ENCODE assay signal across 17 cellular contexts in genomic region chr3:46984591-46985459, GRCh38. TPM values are rescaled to one million over a fixed set of nuclear protein-coding genes. Genes with fewer than 3 reads are reported as not detected.
DNase-seq lines count a peak whose midpoint lies in the region; ATAC-seq lines count a peak whose summit lies in the region.
"Had no signal": no experiment of that assay in that cellular context is flagged by ENCODE, and none has a peak within 500 bp of the region (broad histone marks: within the 10 kb centered on the region; RNA-seq: fewer than 3 reads in every experiment).

No MANE protein-coding gene starts in this region.

- ATAC-seq in HG03354 (IDR thresholded peaks at IDR 0.05; ENCODE audit: poor library complexity, severe bottlenecking, unreplicated experiment) (no peak), GM19463 (IDR thresholded peaks at IDR 0.05; ENCODE audit: unreplicated experiment) (no peak)
- ATAC-seq: heart left ventricle had no signal

- no peaks in the 10 kb centered on the region for H3K27me3 Mint-ChIP-seq in activated T-cell treated with anti-CD3 and anti-CD28 coated beads, Interleukin-2, amount 50 U/mL, for 24 hours
- H3K27me3 Mint-ChIP-seq in IgD-negative memory B cell: no peaks in the 10 kb centered on the region
- H3K27me3 Mint-ChIP-seq: stimulated activated naive CD8-positive, alpha-beta T cell treated with anti-CD3 and anti-CD28 coated beads, Interleukin-15, Interleukin-2, amounts not matched to agents 100 ng/mL and 50 ng/mL, for 24 hours had no signal

- H3K9me3 Mint-ChIP-seq in activated T-cell treated with anti-CD3 and anti-CD28 coated beads, Interleukin-2, amount 50 U/mL, for 24 hours: no peaks in the 10 kb centered on the region
- H3K9me3 Mint-ChIP-seq in IgD-negative memory B cell: no peaks in the 10 kb centered on the region
- H3K9me3 Mint-ChIP-seq: brain; stimulated activated naive CD8-positive, alpha-beta T cell treated with anti-CD3 and anti-CD28 coated beads, Interleukin-15, Interleukin-2, amounts not matched to agents 100 ng/mL and 50 ng/mL, for 24 hours had no signal

- intact Hi-C loops in posterior vena cava (cut with DNase I): no loop called here

- H3K4me1 Mint-ChIP-seq in activated T-cell treated with anti-CD3 and anti-CD28 coated beads, Interleukin-2, amount 50 U/mL, for 24 hours (ENCODE audit: low read depth): peaks cover 79% of the 10 kb centered on the region
- H3K4me1 Mint-ChIP-seq in IgD-negative memory B cell: peaks cover 39 to 61% (median 52%) of the 10 kb centered on the region in 3 donors

- peak overlapping the region; percentile 77 for H3K27ac Mint-ChIP-seq in activated T-cell treated with anti-CD3 and anti-CD28 coated beads, Interleukin-2, amount 50 U/mL, for 24 hours
- peak overlapping the region in 2 of 3 donors; percentile 64 to 71 for H3K27ac Mint-ChIP-seq in IgD-negative memory B cell
- H3K27ac Mint-ChIP-seq: brain; stimulated activated naive CD8-positive, alpha-beta T cell treated with anti-CD3 and anti-CD28 coated beads, Interleukin-15, Interleukin-2, amounts not matched to agents 100 ng/mL and 50 ng/mL, for 24 hours had no signal

- peak overlapping the region; percentile 40 for H3K27ac ChIP-seq in epithelial cell of prostate
- H3K27ac ChIP-seq: uterus had no signal

- DNase-seq in activated T-cell treated with anti-CD3 and anti-CD28 coated beads, Interleukin-2, amount 50 U/mL, for 24 hours: no peak
- DNase-seq in activated T-cell treated with anti-CD3 and anti-CD28 coated beads for 4 hours: no peak
- DNase-seq in epithelial cell of prostate (ENCODE audit: low read depth, low spot score): no peak
- peak; percentile 69 for DNase-seq in posterior vena cava (ENCODE audit: low spot score)
- no peak for DNase-seq in kidney glomerular epithelial cell (lab: John Stamatoyannopoulos, UW)
- DNase-seq: activated CD4-positive, CD25-positive, alpha-beta regulatory T cell treated with anti-CD3 and anti-CD28 coated beads, Interleukin-2, amount 50 U/mL, for 72 hours; GDM1; NCI-H1092; NCI-H2171; stimulated activated CD4-positive, alpha-beta T cell treated with anti-CD3 and anti-CD28 coated beads, Interleukin-12 subunit alpha, Interleukin-12 subunit beta, amount 100 ng/mL, for 4 hours; uterus had no signal

- no peak overlapping the region for H3K4me3 Mint-ChIP-seq in activated T-cell treated with anti-CD3 and anti-CD28 coated beads, Interleukin-2, amount 50 U/mL, for 24 hours
- peak overlapping the region in 2 of 4 donors; percentile 52 to 63 for H3K4me3 Mint-ChIP-seq in IgD-negative memory B cell
- H3K4me3 Mint-ChIP-seq: brain; stimulated activated naive CD8-positive, alpha-beta T cell treated with anti-CD3 and anti-CD28 coated beads, Interleukin-15, Interleukin-2, amounts not matched to agents 100 ng/mL and 50 ng/mL, for 24 hours had no signal

- peaks cover 44% of the 10 kb centered on the region for H3K36me3 Mint-ChIP-seq in activated T-cell treated with anti-CD3 and anti-CD28 coated beads, Interleukin-2, amount 50 U/mL, for 24 hours (ENCODE audit: low read depth)
- H3K36me3 Mint-ChIP-seq in IgD-negative memory B cell: no peaks in the 10 kb centered on the region
- H3K36me3 Mint-ChIP-seq: brain had no signal

RNA-seq across cellular contexts. Expression of gene NBEAL2, which starts 5.4 kb away (rescaled TPM):
- polyA plus RNA-seq in IgD-negative memory B cell: 6.7 TPM
- 10 to 100 TPM; 26.0 to 33.1 TPM for total RNA-seq in posterior vena cava

RNA-seq across cellular contexts. Expression of gene CCDC12, which starts 8.3 kb away (rescaled TPM):
- polyA plus RNA-seq in IgD-negative memory B cell: 151 TPM
- total RNA-seq in posterior vena cava: 10 to 100 TPM; 21.5 to 26.0 TPM
